Comparison of ENCODE assay signal across 1 cellular context in genomic region chr19:55251296-55252081, GRCh38.
TF ChIP-seq lines count a peak whose summit lies in the region.

No MANE protein-coding gene starts in this region.

TF ChIP-seq in GM23338, 12 proteins besides CTCF, POLR2A, EP300 and RAD21 (continued from another document):
- TF ChIP-seq POLR2AphosphoS5 (IDR thresholded peaks at IDR 0.05; ENCODE audit: low read depth) (no peak), STAT1 (IDR thresholded peaks at IDR 0.05; ENCODE audit: unreplicated experiment) (no peak), ETS1 (IDR thresholded peaks at IDR 0.05) (no peak), EZH2phosphoT487 (IDR thresholded peaks at IDR 0.05; ENCODE audit: unreplicated experiment) (no peak)
